In genomic region chr9:15693701-15694100, GRCh38 we compare ENCODE assay signal across 23 cellular contexts.
"Had no signal": no experiment of that assay in that cellular context is flagged by ENCODE, and none has a peak within 500 bp of the region (broad histone marks: within the 10 kb centered on the region; RNA-seq: fewer than 3 reads in every experiment).

No MANE protein-coding gene starts in this region.

- DNase-seq: activated CD4-positive, alpha-beta T cell treated with anti-CD3 and anti-CD28 coated beads, Interleukin-2, amount 10 ng/mL, durations not matched to agents 24 days and 14 days; activated CD4-positive, alpha-beta T cell treated with anti-CD3 and anti-CD28 coated beads, Interleukin-2, amount 50 U/mL, for 4 hours; activated CD8-positive, alpha-beta T cell treated with anti-CD3 and anti-CD28 coated beads for 36 hours; activated gamma-delta T cell; activated naive CD4-positive, alpha-beta T cell treated with Interleukin-2 at 50 U/mL for 16 hours; activated naive CD8-positive, alpha-beta T cell treated with anti-CD3 and anti-CD28 coated beads, Interleukin-2, amount 10 ng/mL, durations not matched to agents 7 days and 5 days; activated T-cell treated with anti-CD3 and anti-CD28 coated beads, Interleukin-2, amount 50 U/mL, for 1 hour; amygdala; colonic mucosa; Kasumi-1; MG63; NCI-H1105; NCI-H1417 treated with DMSO at 0.1 percent for 48 hours; NCI-H187 treated with DMSO at 0.1 percent for 48 hours; NCI-H2081 treated with DMSO at 0.1 percent for 48 hours; NCI-H345; NCI-H524 treated with DMSO at 0.1 percent for 48 hours; SHP77; SJCRH30; T-helper 1 cell; T-helper 2 cell; T-helper 9 cell had no signal

- ATAC-seq: activated CD8-positive, alpha-beta T cell treated with anti-CD3 and anti-CD28 coated beads for 36 hours; Panc1 had no signal
